8 cellular contexts compared by ENCODE assay signal in genomic region chr19:17847538-17848366, GRCh38. TPM values are rescaled to one million over a fixed set of nuclear protein-coding genes. Genes with fewer than 3 reads are reported as not detected.
DNase-seq lines count a peak whose midpoint lies in the region; ATAC-seq and TF ChIP-seq lines count a peak whose summit lies in the region.

Gene JAK3, minus strand, starts transcription at chr19:17847982. Its CDS starts 3,565 bp downstream, at chr19:17844417.

- no peaks in the 10 kb centered on the region for H3K36me3 Mint-ChIP-seq in natural killer cell
- peaks cover 54% of the 10 kb centered on the region for H3K36me3 Mint-ChIP-seq in stimulated activated effector memory CD8-positive, alpha-beta T cell treated with anti-CD3 and anti-CD28 coated beads, Interleukin-12 subunit alpha, Interleukin-12 subunit beta, amount 100 ng/mL, for 72 hours

- in situ Hi-C loops in ACHN (cut with HindIII; ENCODE audit: low pct_ligation_motif_present, low pct_unique_long_range_greater_than_20kb, low sequenced_read_pairs): no loop called here

- peak within 1 kb of the TSS; percentile 98 to 99 for H3K27ac Mint-ChIP-seq in natural killer cell
- peak within 1 kb of the TSS; percentile 97 for H3K27ac Mint-ChIP-seq in stimulated activated effector memory CD8-positive, alpha-beta T cell treated with anti-CD3 and anti-CD28 coated beads, Interleukin-12 subunit alpha, Interleukin-12 subunit beta, amount 100 ng/mL, for 72 hours

- no peak for TF ChIP-seq EP300 in esophagus muscularis mucosa (IDR thresholded peaks at IDR 0.05)

- DNase-seq in BJ (ENCODE audit: low read depth) (no peak), NCI-H82 (lab: John Stamatoyannopoulos, UW) (peak; percentile 93), esophagus muscularis mucosa (ENCODE audit: extremely low spot score) (no peak), natural killer cell (peak; percentile 71), ACHN (no peak)
- peak; percentile 80 for DNase-seq in activated T-cell treated with anti-CD3 and anti-CD28 coated beads, Interleukin-2, amount 50 U/mL, for 1 hour
- peak; percentile 81 to 97 for DNase-seq in stimulated activated effector memory CD8-positive, alpha-beta T cell treated with anti-CD3 and anti-CD28 coated beads, Interleukin-12 subunit alpha, Interleukin-12 subunit beta, amount 100 ng/mL, for 72 hours (ENCODE audit: low spot score in 2 of 2)

- peaks cover 35 to 72% of the 10 kb centered on the region in 2 donors for H3K4me1 Mint-ChIP-seq in natural killer cell
- H3K4me1 Mint-ChIP-seq in stimulated activated effector memory CD8-positive, alpha-beta T cell treated with anti-CD3 and anti-CD28 coated beads, Interleukin-12 subunit alpha, Interleukin-12 subunit beta, amount 100 ng/mL, for 72 hours: peaks cover 76% of the 10 kb centered on the region

- H3K4me3 ChIP-seq in BJ (ENCODE audit: low read depth, low read length) (peak within 1 kb of the TSS; percentile 52), esophagus muscularis mucosa (peak within 1 kb of the TSS; percentile 43 to 58 (median 46))

- intact Hi-C loops in esophagus muscularis mucosa (cut with DNase I) (no loop called here), natural killer cell (cut with micrococcal nuclease) (no loop called here)

- ATAC-seq in GM21381 (IDR thresholded peaks at IDR 0.05; ENCODE audit: unreplicated experiment) (peak; percentile 59), natural killer cell (peak; percentile 79 to 88 (median 86))
- ATAC-seq in stimulated activated effector memory CD8-positive, alpha-beta T cell treated with anti-CD3 and anti-CD28 coated beads, Interleukin-12 subunit alpha, Interleukin-12 subunit beta, amount 100 ng/mL, for 72 hours: peak; percentile 91

- CTCF ChIA-PET in BJ (lab: Yijun Ruan, JAX): interaction anchor here (0.6 to 6.7 kb wide), 3 partner anchors 13 to 462 kb away, joined by 3 to 30 read pairs (median 3); partner anchors contain the start of gene RPL18A

- TF ChIP-seq CTCF in BJ (IDR thresholded peaks at IDR 0.05; ENCODE audit: insufficient read depth, low read depth, low read length) (no peak), esophagus muscularis mucosa (IDR thresholded peaks at IDR 0.05) (no peak), natural killer cell (IDR thresholded peaks at IDR 0.05) (no peak)

- H3K4me3 Mint-ChIP-seq in natural killer cell: peak within 1 kb of the TSS; percentile 82
- H3K4me3 Mint-ChIP-seq in stimulated activated effector memory CD8-positive, alpha-beta T cell treated with anti-CD3 and anti-CD28 coated beads, Interleukin-12 subunit alpha, Interleukin-12 subunit beta, amount 100 ng/mL, for 72 hours: peak within 1 kb of the TSS; percentile 74

- 13% methylated on average over 18 of the region's 40 CpGs for WGBS in esophagus muscularis mucosa

- peak within 1 kb of the TSS; percentile 53 to 82 (median 72) for H3K27ac ChIP-seq in esophagus muscularis mucosa (replicated peaks in 1 of 4)

- TF ChIP-seq POLR2A in esophagus muscularis mucosa (IDR thresholded peaks at IDR 0.05; ENCODE audit: low read depth): no peak

- POLR2A ChIA-PET in BJ (lab: Charles Lee): interaction anchor here (0.5 kb wide), 1 partner anchor 511 kb away, joined by 17 read pairs; no protein-coding TSS in a partner anchor

- H3K27me3 Mint-ChIP-seq in natural killer cell (ENCODE audit: low read depth in 2 of 2): no peaks in the 10 kb centered on the region

- H3K36me3 ChIP-seq in BJ (ENCODE audit: control insufficient read depth, insufficient read depth, low read length): peaks cover 2% of the 10 kb centered on the region; the same call in 1 of the 2 replicates
- H3K36me3 ChIP-seq in esophagus muscularis mucosa: no peaks in the 10 kb centered on the region

- H3K4me1 ChIP-seq in esophagus muscularis mucosa: peaks cover 9 to 27% (median 12%) of the 10 kb centered on the region in 4 donors

- no peaks in the 10 kb centered on the region for H3K9me3 ChIP-seq in esophagus muscularis mucosa

- H3K9me3 Mint-ChIP-seq in natural killer cell: no peaks in the 10 kb centered on the region
- H3K9me3 Mint-ChIP-seq in stimulated activated effector memory CD8-positive, alpha-beta T cell treated with anti-CD3 and anti-CD28 coated beads, Interleukin-12 subunit alpha, Interleukin-12 subunit beta, amount 100 ng/mL, for 72 hours: no peaks in the 10 kb centered on the region

- no peaks in the 10 kb centered on the region for H3K27me3 ChIP-seq in BJ (ENCODE audit: control insufficient read depth, insufficient read depth, low read length)
- H3K27me3 ChIP-seq in esophagus muscularis mucosa: peaks cover 0 to 63% (median 10%) of the 10 kb centered on the region in 4 donors

RNA-seq across cellular contexts. Expression of gene JAK3, which starts in this region (rescaled TPM):
- polyA plus RNA-seq in BJ (2011; rRNA removed): 3.3 and 6.1 TPM in 2 replicates
- 7.4 and 9.4 TPM in 2 replicates for polyA minus RNA-seq in BJ (2011; rRNA and poly(A)+ RNA removed)
- total RNA-seq in esophagus muscularis mucosa (1 to 10 TPM; 2.1 to 8.9 (median 3.4) TPM), natural killer cell (100 to 1,000 TPM in 1 of 3 donors, 10 to 100 TPM in 2; 72.1 to 105 (median 96.1) TPM)

Comparison
In these comparisons a context has a peak if more than half of its experiments do, and no peak if none do; other contexts are left out.
1. RNA of gene JAK3 (total RNA-seq): 72.1 to 105 TPM in natural killer cell; 2.1 to 8.9 TPM in esophagus muscularis mucosa; every median in the first group is over 4 times any median in the second.
2. DNase-seq: peak in NCI-H82 (single experiment), activated T-cell treated with anti-CD3 and anti-CD28 coated beads, Interleukin-2, amount 50 U/mL, for 1 hour (single experiment), natural killer cell (single experiment) and stimulated activated effector memory CD8-positive, alpha-beta T cell treated with anti-CD3 and anti-CD28 coated beads, Interleukin-12 subunit alpha, Interleukin-12 subunit beta, amount 100 ng/mL, for 72 hours (2 of 2); none in BJ (single experiment), esophagus muscularis mucosa (single experiment) and ACHN (single experiment).
3. Peak in every context shown above with its lines, with median percentiles within 50 percentile points of each other: ATAC-seq.